In genomic region chr7:29193316-29194205, GRCh38 we compare ENCODE assay signal across 8 cellular contexts. TPM values are rescaled to one million over a fixed set of nuclear protein-coding genes. Genes with fewer than 3 reads are reported as not detected.
DNase-seq lines count a peak whose midpoint lies in the region; ATAC-seq and TF ChIP-seq lines count a peak whose summit lies in the region.

No MANE protein-coding gene starts in this region.

- no peaks in the 10 kb centered on the region for H3K9me3 Mint-ChIP-seq in activated T-cell treated with anti-CD3 and anti-CD28 coated beads, Interleukin-2, amount 50 U/mL, for 4 hours
- no peaks in the 10 kb centered on the region for H3K9me3 Mint-ChIP-seq in brain

- no peak overlapping the region for H3K27ac ChIP-seq in lower lobe of right lung
- H3K27ac ChIP-seq in tibial nerve: peak overlapping the region in 1 of 4 donors; percentile 75

- ATAC-seq in activated T-cell treated with anti-CD3 and anti-CD28 coated beads, Interleukin-2, amount 50 U/mL, for 4 hours: no peak
- peak; percentile 2 to 3 for ATAC-seq in lower lobe of right lung

- peak overlapping the region; percentile 40 for H3K4me3 Mint-ChIP-seq in activated T-cell treated with anti-CD3 and anti-CD28 coated beads, Interleukin-2, amount 50 U/mL, for 4 hours
- peak overlapping the region; percentile 77 to 89 (median 85) for H3K4me3 Mint-ChIP-seq in brain

- H3K27me3 ChIP-seq in lower lobe of right lung (ENCODE audit: low read depth) (peaks cover 31% of the 10 kb centered on the region), tibial nerve (peaks cover 0 to 27% of the 10 kb centered on the region in 2 donors)

- H3K9me3 ChIP-seq in lower lobe of right lung (no peaks in the 10 kb centered on the region), tibial nerve (no peaks in the 10 kb centered on the region)

- intact Hi-C loops in lower lobe of right lung (cut with DNase I): no loop called here

- H3K36me3 ChIP-seq in lower lobe of right lung: no peaks in the 10 kb centered on the region
- H3K36me3 ChIP-seq in tibial nerve: no peaks in the 10 kb centered on the region

- H3K27me3 Mint-ChIP-seq in activated T-cell treated with anti-CD3 and anti-CD28 coated beads, Interleukin-2, amount 50 U/mL, for 4 hours (ENCODE audit: low read depth): peaks cover 48% of the 10 kb centered on the region
- H3K27me3 Mint-ChIP-seq in brain: peaks cover 34% of the 10 kb centered on the region

- H3K4me1 Mint-ChIP-seq in activated T-cell treated with anti-CD3 and anti-CD28 coated beads, Interleukin-2, amount 50 U/mL, for 4 hours (ENCODE audit: low read depth): peaks cover 16% of the 10 kb centered on the region
- H3K4me1 Mint-ChIP-seq in brain: peaks cover 50% of the 10 kb centered on the region

- 40 to 50% methylated on average over 18 to 21 of the region's 26 CpGs for WGBS in tibial nerve, 2 donors

- TF ChIP-seq POLR2A in tibial nerve (IDR thresholded peaks at IDR 0.05): no peak

- TF ChIP-seq EP300 in tibial nerve (IDR thresholded peaks at IDR 0.05): no peak

- no peak for DNase-seq in activated T-cell treated with anti-CD3 and anti-CD28 coated beads, Interleukin-2, amount 50 U/mL, for 4 hours
- no peak for DNase-seq in activated T-cell treated with anti-CD3 and anti-CD28 coated beads, Interleukin-2, amount 50 U/mL, for 48 hours
- DNase-seq in lower lobe of right lung: no peak
- DNase-seq in tibial nerve (ENCODE audit: low spot score in 2 of 2): no peak
- no peak for DNase-seq in dedifferentiated amniotic fluid mesenchymal stem cell (ENCODE audit: extremely low spot score)
- no peak for DNase-seq in cerebellar nuclear complex (lab: John Stamatoyannopoulos, UW)
- DNase-seq in A172 (ENCODE audit: low spot score): no peak

- peak overlapping the region; percentile 26 to 90 (median 71) for H3K27ac Mint-ChIP-seq in brain

- no peaks in the 10 kb centered on the region for H3K36me3 Mint-ChIP-seq in activated T-cell treated with anti-CD3 and anti-CD28 coated beads, Interleukin-2, amount 50 U/mL, for 4 hours (ENCODE audit: insufficient read depth)
- H3K36me3 Mint-ChIP-seq in brain: no peaks in the 10 kb centered on the region

- TF ChIP-seq CTCF in brain (conservative IDR thresholded peaks at IDR 0.05) (no peak), lower lobe of right lung (IDR thresholded peaks at IDR 0.05) (no peak), tibial nerve (IDR thresholded peaks at IDR 0.05) (no peak)

- H3K4me3 ChIP-seq in lower lobe of right lung (peak overlapping the region; percentile 83), tibial nerve (peak overlapping the region; percentile 40 to 71 (median 54))

- H3K4me1 ChIP-seq in lower lobe of right lung: peaks cover 28% of the 10 kb centered on the region
- peaks cover 0 to 35% (median 2%) of the 10 kb centered on the region in 4 donors for H3K4me1 ChIP-seq in tibial nerve

RNA-seq across cellular contexts. Expression of gene CHN2, which starts 1.0 kb away (rescaled TPM):
- total RNA-seq in activated T-cell treated with anti-CD3 and anti-CD28 coated beads, Interleukin-2, amount 50 U/mL, for 4 hours: 1 to 10 TPM; 1.1 to 1.5 (median 1.4) TPM
- polyA plus RNA-seq in brain (ENCODE audit: insufficient read depth, low read depth, low replicate concordance): 26.5 TPM
- total RNA-seq in lower lobe of right lung (14.2 TPM), tibial nerve (10 to 100 TPM in 1 of 4 donors, 1 to 10 TPM in 3; 3.9 to 12.6 (median 7.0) TPM)
- total RNA-seq in A172 (2014; rRNA removed; shearing (Covaris generic)): 2.3 and 5.5 TPM in 2 replicates

RNA-seq across cellular contexts. Expression of gene CPVL, which starts 47.2 kb away (rescaled TPM):
- total RNA-seq in activated T-cell treated with anti-CD3 and anti-CD28 coated beads, Interleukin-2, amount 50 U/mL, for 4 hours: under 1 TPM in 1 of 3 donors, not detected in 2; 0.45 TPM
- polyA plus RNA-seq in brain (ENCODE audit: insufficient read depth, low read depth, low replicate concordance): 9.4 TPM
- 49.4 TPM for total RNA-seq in lower lobe of right lung
- total RNA-seq in tibial nerve: 10 to 100 TPM in 2 of 4 donors, 1 to 10 TPM in 2; 3.1 to 17.5 (median 11.5) TPM
- total RNA-seq in A172 (2014; rRNA removed; shearing (Covaris generic)): 27.5 and 30.2 TPM in 2 replicates

Comparison
In these comparisons a context has a peak if more than half of its experiments do, and no peak if none do; other contexts are left out.
1. ATAC-seq: peak in lower lobe of right lung (2 of 2); none in activated T-cell treated with anti-CD3 and anti-CD28 coated beads, Interleukin-2, amount 50 U/mL, for 4 hours (0 of 2).